ENCODE assay signal across 18 cellular contexts in genomic region chr16:11562941-11563340, GRCh38. TPM values are rescaled to one million over a fixed set of nuclear protein-coding genes. Genes with fewer than 3 reads are reported as not detected.
DNase-seq lines count a peak whose midpoint lies in the region; ATAC-seq and TF ChIP-seq lines count a peak whose summit lies in the region.
"Had no signal": no experiment of that assay in that cellular context is flagged by ENCODE, and none has a peak within 500 bp of the region (broad histone marks: within the 10 kb centered on the region; RNA-seq: fewer than 3 reads in every experiment).

No MANE protein-coding gene starts in this region.

- POLR2A ChIA-PET in activated CD4-positive, alpha-beta T cell treated with anti-CD3 and anti-CD28 coated beads, Interleukin-2, amount 10 ng/mL, durations not matched to agents 7 days and 5 days (lab: Charles Lee): no interaction called here

- H3K27ac ChIP-seq in left lung (peak overlapping the region; percentile 7 to 28), stomach (peak overlapping the region in 3 of 5 donors; percentile 1 to 78 (median 77))

- ATAC-seq in left lung: no peak

- H3K4me1 ChIP-seq in left lung: peaks cover 0 to 72% of the 10 kb centered on the region in 2 donors
- peaks cover 19 to 97% (median 48%) of the 10 kb centered on the region in 4 donors for H3K4me1 ChIP-seq in stomach

- H3K27me3 ChIP-seq in left lung: no peaks in the 10 kb centered on the region
- H3K27me3 ChIP-seq in stomach: no peaks in the 10 kb centered on the region
- H3K27me3 ChIP-seq: esophagus muscularis mucosa, transverse colon had no signal

- no peaks in the 10 kb centered on the region for H3K27me3 Mint-ChIP-seq in activated CD4-positive, alpha-beta T cell treated with anti-CD3 and anti-CD28 coated beads, Interleukin-2, amount 10 ng/mL, durations not matched to agents 7 days and 5 days
- no peaks in the 10 kb centered on the region for H3K27me3 Mint-ChIP-seq in activated T-helper 1 cell treated with anti-CD3 and anti-CD28 coated beads, Interleukin-12 subunit alpha, Interleukin-12 subunit beta, Interleukin-2, Interleukin-4 antibody, amounts not matched to agents 30 ng/mL and 10 ng/mL and 1 ng/mL, durations not matched to agents 14 hours and 24 hours and 36 hours (ENCODE audit: insufficient read depth)

- peaks cover 0 to 58% of the 10 kb centered on the region in 2 donors for H3K36me3 ChIP-seq in left lung
- peaks cover 0 to 22% (median 11%) of the 10 kb centered on the region in 4 donors for H3K36me3 ChIP-seq in stomach
- H3K36me3 ChIP-seq: esophagus muscularis mucosa, transverse colon had no signal

- H3K4me3 ChIP-seq in left lung (no peak overlapping the region), stomach (no peak overlapping the region)
- H3K4me3 ChIP-seq: esophagus muscularis mucosa, transverse colon had no signal

- H3K4me3 Mint-ChIP-seq in activated CD4-positive, alpha-beta T cell treated with anti-CD3 and anti-CD28 coated beads, Interleukin-2, amount 10 ng/mL, durations not matched to agents 7 days and 5 days: no peak overlapping the region
- no peak overlapping the region for H3K4me3 Mint-ChIP-seq in activated T-helper 1 cell treated with anti-CD3 and anti-CD28 coated beads, Interleukin-12 subunit alpha, Interleukin-12 subunit beta, Interleukin-2, Interleukin-4 antibody, amounts not matched to agents 30 ng/mL and 10 ng/mL and 1 ng/mL, durations not matched to agents 14 hours and 24 hours and 36 hours
- H3K4me3 Mint-ChIP-seq: CD14-positive monocyte had no signal

- H3K9me3 ChIP-seq in left lung: no peaks in the 10 kb centered on the region
- H3K9me3 ChIP-seq in stomach: no peaks in the 10 kb centered on the region
- H3K9me3 ChIP-seq: esophagus muscularis mucosa, transverse colon had no signal

- no peaks in the 10 kb centered on the region for H3K9me3 Mint-ChIP-seq in activated CD4-positive, alpha-beta T cell treated with anti-CD3 and anti-CD28 coated beads, Interleukin-2, amount 10 ng/mL, durations not matched to agents 7 days and 5 days
- no peaks in the 10 kb centered on the region for H3K9me3 Mint-ChIP-seq in activated T-helper 1 cell treated with anti-CD3 and anti-CD28 coated beads, Interleukin-12 subunit alpha, Interleukin-12 subunit beta, Interleukin-2, Interleukin-4 antibody, amounts not matched to agents 30 ng/mL and 10 ng/mL and 1 ng/mL, durations not matched to agents 14 hours and 24 hours and 36 hours
- H3K9me3 Mint-ChIP-seq: CD14-positive monocyte had no signal

- peak overlapping the region; percentile 72 for H3K27ac Mint-ChIP-seq in activated CD4-positive, alpha-beta T cell treated with anti-CD3 and anti-CD28 coated beads, Interleukin-2, amount 10 ng/mL, durations not matched to agents 7 days and 5 days
- H3K27ac Mint-ChIP-seq in activated T-helper 1 cell treated with anti-CD3 and anti-CD28 coated beads, Interleukin-12 subunit alpha, Interleukin-12 subunit beta, Interleukin-2, Interleukin-4 antibody, amounts not matched to agents 30 ng/mL and 10 ng/mL and 1 ng/mL, durations not matched to agents 14 hours and 24 hours and 36 hours: peak overlapping the region; percentile 74

- CTCF ChIA-PET in activated CD4-positive, alpha-beta T cell treated with anti-CD3 and anti-CD28 coated beads, Interleukin-2, amount 10 ng/mL, durations not matched to agents 7 days and 5 days (lab: Charles Lee): interaction anchor here (0.6 kb wide), 2 partner anchors 120 to 222 kb away, joined by 3 to 4 read pairs; no protein-coding TSS in a partner anchor

- TF ChIP-seq CTCF in left lung (IDR thresholded peaks at IDR 0.05): no peak
- no peak for TF ChIP-seq CTCF in stomach (IDR thresholded peaks at IDR 0.05)

- no peak for DNase-seq in activated CD4-positive, alpha-beta T cell treated with anti-CD3 and anti-CD28 coated beads, Interleukin-2, amount 10 ng/mL, durations not matched to agents 7 days and 5 days
- DNase-seq in activated CD4-positive, alpha-beta T cell treated with anti-CD3 and anti-CD28 coated beads for 4 hours: no peak
- no peak for DNase-seq in activated T-helper 1 cell treated with anti-CD3 and anti-CD28 coated beads, Interleukin-12 subunit alpha, Interleukin-12 subunit beta, Interleukin-2, Interleukin-4 antibody, amounts not matched to agents 30 ng/mL and 10 ng/mL and 1 ng/mL, durations not matched to agents 14 hours and 24 hours and 36 hours (ENCODE audit: low spot score)
- DNase-seq in left lung (no peak), stomach (no peak), COR-L47 (lab: John Stamatoyannopoulos, UW) (no peak), medulla oblongata (ENCODE audit: extremely low spot score) (no peak)
- DNase-seq in effector CD8-positive, alpha-beta T cell (lab: John Stamatoyannopoulos, UW): no peak
- DNase-seq: dermis blood vessel endothelial cell; NCI-H2029; NCI-H524 treated with DMSO at 0.1 percent for 48 hours; occipital lobe; stimulated activated CD4-positive, alpha-beta T cell treated with anti-CD3 and anti-CD28 coated beads, Interleukin-4, amount 100 ng/mL, for 24 hours; stimulated activated CD8-positive, alpha-beta memory T cell treated with anti-CD3 and anti-CD28 coated beads, Interleukin-4, amount 100 ng/mL, for 48 hours; T-helper 9 cell; transverse colon had no signal

- 80 to 91% (median 88%) methylated on average over 10 of the region's 10 CpGs for WGBS in stomach, 5 donors

- peaks cover 69% of the 10 kb centered on the region for H3K4me1 Mint-ChIP-seq in activated CD4-positive, alpha-beta T cell treated with anti-CD3 and anti-CD28 coated beads, Interleukin-2, amount 10 ng/mL, durations not matched to agents 7 days and 5 days
- H3K4me1 Mint-ChIP-seq in activated T-helper 1 cell treated with anti-CD3 and anti-CD28 coated beads, Interleukin-12 subunit alpha, Interleukin-12 subunit beta, Interleukin-2, Interleukin-4 antibody, amounts not matched to agents 30 ng/mL and 10 ng/mL and 1 ng/mL, durations not matched to agents 14 hours and 24 hours and 36 hours (ENCODE audit: low read depth): peaks cover 75% of the 10 kb centered on the region

- peaks cover 48% of the 10 kb centered on the region for H3K36me3 Mint-ChIP-seq in activated CD4-positive, alpha-beta T cell treated with anti-CD3 and anti-CD28 coated beads, Interleukin-2, amount 10 ng/mL, durations not matched to agents 7 days and 5 days (ENCODE audit: low read depth)
- H3K36me3 Mint-ChIP-seq in activated T-helper 1 cell treated with anti-CD3 and anti-CD28 coated beads, Interleukin-12 subunit alpha, Interleukin-12 subunit beta, Interleukin-2, Interleukin-4 antibody, amounts not matched to agents 30 ng/mL and 10 ng/mL and 1 ng/mL, durations not matched to agents 14 hours and 24 hours and 36 hours (ENCODE audit: low read depth): peaks cover 37% of the 10 kb centered on the region

- intact Hi-C loops in activated T-helper 1 cell treated with anti-CD3 and anti-CD28 coated beads, Interleukin-12 subunit alpha, Interleukin-12 subunit beta, Interleukin-2, Interleukin-4 antibody, amounts not matched to agents 30 ng/mL and 10 ng/mL and 1 ng/mL, durations not matched to agents 14 hours and 24 hours and 36 hours (cut with micrococcal nuclease): loop anchor here (5.0 kb wide), 1 partner anchor 234 kb away; the partner anchor contains the start of gene ZC3H7A
- intact Hi-C loops in left lung (cut with DNase I): no loop called here
- intact Hi-C loops in stomach (cut with DNase I; ENCODE audit: low total_unique reads): no loop called here

- no peak for TF ChIP-seq EP300 in stomach (IDR thresholded peaks at IDR 0.05)

- TF ChIP-seq POLR2A in stomach (IDR thresholded peaks at IDR 0.05): no peak

RNA-seq across cellular contexts. Expression of gene LITAF, which starts 23.8 kb away (rescaled TPM):
- total RNA-seq in activated CD4-positive, alpha-beta T cell treated with anti-CD3 and anti-CD28 coated beads, Interleukin-2, amount 10 ng/mL, durations not matched to agents 7 days and 5 days: 100 to 1,000 TPM; 133 to 141 TPM
- total RNA-seq in activated T-helper 1 cell treated with anti-CD3 and anti-CD28 coated beads, Interleukin-12 subunit alpha, Interleukin-12 subunit beta, Interleukin-2, Interleukin-4 antibody, amounts not matched to agents 30 ng/mL and 10 ng/mL and 1 ng/mL, durations not matched to agents 14 hours and 24 hours and 36 hours: 197 and 199 TPM in 2 replicates
- 100 to 1,000 TPM; 125 to 277 TPM for total RNA-seq in left lung
- 100 to 1,000 TPM in 1 of 5 donors, 10 to 100 TPM in 3, 1 to 10 TPM in 1; 9.8 to 211 (median 46.6) TPM for total RNA-seq in stomach
- 100 to 1,000 TPM in 2 of 3 donors, 10 to 100 TPM in 1; 43.7 to 124 (median 118) TPM for polyA plus RNA-seq in stomach
